ENCODE assay signal across 9 cellular contexts in genomic region chr7:140084972-140085371, GRCh38. TPM values are rescaled to one million over a fixed set of nuclear protein-coding genes. Genes with fewer than 3 reads are reported as not detected.
DNase-seq lines count a peak whose midpoint lies in the region; ATAC-seq, FAIRE-seq and TF ChIP-seq lines count a peak whose summit lies in the region.
"Had no signal": no experiment of that assay in that cellular context is flagged by ENCODE, and none has a peak within 500 bp of the region (broad histone marks: within the 10 kb centered on the region; RNA-seq: fewer than 3 reads in every experiment).

No MANE protein-coding gene starts in this region.

- no peak for TF ChIP-seq CTCF in breast epithelium (IDR thresholded peaks at IDR 0.05)

- no peak overlapping the region for H3K27ac ChIP-seq in breast epithelium

- no peaks in the 10 kb centered on the region for H3K4me1 ChIP-seq in breast epithelium

- no peaks in the 10 kb centered on the region for H3K36me3 ChIP-seq in breast epithelium

- H3K27me3 Mint-ChIP-seq in dendritic cell treated with granulocyte-macrophage colony-stimulating factor and Interleukin-4, amounts not matched to agents 40 ng/mL and 50 ng/mL, for 4 days = no peaks in the 10 kb centered on the region

- no peaks in the 10 kb centered on the region for H3K9me3 ChIP-seq in breast epithelium

- no peak overlapping the region for H3K4me3 ChIP-seq in breast epithelium

- H3K27ac Mint-ChIP-seq in dendritic cell treated with granulocyte-macrophage colony-stimulating factor and Interleukin-4, amounts not matched to agents 40 ng/mL and 50 ng/mL, for 4 days = peak overlapping the region; percentile 47

- no peaks in the 10 kb centered on the region for H3K9me3 Mint-ChIP-seq in dendritic cell treated with granulocyte-macrophage colony-stimulating factor and Interleukin-4, amounts not matched to agents 40 ng/mL and 50 ng/mL, for 4 days

- peak; percentile 87 for ATAC-seq in GM21526 (IDR thresholded peaks at IDR 0.05; ENCODE audit: low FRiP score, unreplicated experiment)
- peak; percentile 95 for ATAC-seq in HG03575 (IDR thresholded peaks at IDR 0.05; ENCODE audit: extremely low read depth, insufficient number of reproducible peaks, low FRiP score, unreplicated experiment)
- ATAC-seq in GM18517 (IDR thresholded peaks at IDR 0.05; ENCODE audit: unreplicated experiment) = no peak

- DNase-seq in GM18507 (ENCODE audit: extremely low spot score, insufficient read length, low read depth) = peak; percentile 45
- no peak for DNase-seq in GOT3 (lab: John Stamatoyannopoulos, UW)
- no peak for DNase-seq in kidney tubule cell (ENCODE audit: low spot score)
- no peak for DNase-seq in breast epithelium (ENCODE audit: low spot score in 2 of 2)
- DNase-seq: NCI-H1436 treated with DMSO at 0.1 percent for 48 hours had no signal

- H3K4me3 Mint-ChIP-seq in dendritic cell treated with granulocyte-macrophage colony-stimulating factor and Interleukin-4, amounts not matched to agents 40 ng/mL and 50 ng/mL, for 4 days = no peak overlapping the region

- TF ChIP-seq POLR2A in breast epithelium (IDR thresholded peaks at IDR 0.05) = no peak

- peak; percentile 97 for FAIRE-seq in GM18507 (lab: Jason Lieb, UNC)

- intact Hi-C loops in dendritic cell treated with granulocyte-macrophage colony-stimulating factor and Interleukin-4, amounts not matched to agents 40 ng/mL and 50 ng/mL, for 4 days (cut with micrococcal nuclease) = no loop called here
- intact Hi-C loops in breast epithelium (cut with DNase I; ENCODE audit: low total_unique reads) = no loop called here

- H3K36me3 Mint-ChIP-seq in dendritic cell treated with granulocyte-macrophage colony-stimulating factor and Interleukin-4, amounts not matched to agents 40 ng/mL and 50 ng/mL, for 4 days (ENCODE audit: low read depth) = peaks cover 71% of the 10 kb centered on the region

- peaks cover 21% of the 10 kb centered on the region for H3K4me1 Mint-ChIP-seq in dendritic cell treated with granulocyte-macrophage colony-stimulating factor and Interleukin-4, amounts not matched to agents 40 ng/mL and 50 ng/mL, for 4 days (ENCODE audit: low read depth)

- H3K27me3 ChIP-seq in breast epithelium = no peaks in the 10 kb centered on the region

RNA-seq across cellular contexts. Expression of gene PARP12, which starts 22.2 kb away (rescaled TPM):
- total RNA-seq in breast epithelium = 10 to 100 TPM; 24.8 to 44.9 (median 40.6) TPM
